In the genomic region with DNA sequence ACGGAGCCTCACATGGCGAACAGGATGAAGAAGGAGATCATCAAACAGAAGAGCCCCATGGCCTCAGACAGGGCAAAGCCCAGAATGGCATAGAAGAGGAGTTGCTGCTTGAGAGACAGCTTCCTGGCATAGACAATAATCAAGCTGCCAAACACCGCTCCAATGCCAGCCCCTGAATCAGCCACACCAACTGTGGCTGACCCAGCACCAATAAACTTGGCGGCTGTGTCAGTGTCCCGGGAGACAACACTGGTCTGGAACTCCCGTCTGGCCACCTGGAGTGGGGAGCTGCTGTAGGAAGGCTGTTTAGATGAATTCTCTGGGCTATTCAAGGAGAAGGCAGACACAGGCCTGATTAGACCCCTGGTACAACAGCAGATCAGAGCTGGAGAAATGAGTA, we compare ENCODE assay signal across 18 cellular contexts.
A peak's percentile ranks its signal among the peaks of the same experiment; 100 is the strongest.
DNase-seq lines count a peak whose midpoint lies in the region; ATAC-seq and TF ChIP-seq lines count a peak whose summit lies in the region.
"Had no signal": no experiment of that assay in that cellular context is flagged by ENCODE, and none has a peak within 500 bp of the region (broad histone marks: within the 10 kb centered on the region; RNA-seq: fewer than 3 reads in every experiment).

No MANE protein-coding gene starts in this region.

- no peak for TF ChIP-seq POLR2A in uterus (IDR thresholded peaks at IDR 0.05)

- intact Hi-C loops in Right ventricle myocardium superior (cut with DNase I) (no loop called here), tibial artery (cut with DNase I; ENCODE audit: low total_unique reads) (no loop called here), uterus (cut with DNase I; ENCODE audit: low total_unique reads) (no loop called here)

- H3K36me3 ChIP-seq in tibial artery, result peaks cover 18 to 46% (median 45%) of the 10 kb centered on the region in 3 donors
- no peaks in the 10 kb centered on the region for H3K36me3 ChIP-seq in uterus
- no peaks in the 10 kb centered on the region for H3K36me3 ChIP-seq in HAP-1 (replicated peaks)

- in situ Hi-C loops in HAP-1 (cut with MboI; ENCODE audit: low sequenced_read_pairs), result no loop called here

- H3K27me3 ChIP-seq in tibial artery (no peaks in the 10 kb centered on the region), uterus (no peaks in the 10 kb centered on the region), HAP-1 (ENCODE audit: low read depth) (no peaks in the 10 kb centered on the region)
- H3K27me3 ChIP-seq: left lung, sigmoid colon had no signal

- peak; percentile 97 for ATAC-seq in Right ventricle myocardium superior (ENCODE audit: poor library complexity)
- ATAC-seq: activated CD8-positive, alpha-beta T cell treated with anti-CD3 and anti-CD28 coated beads for 36 hours; left lung had no signal

- H3K4me3 ChIP-seq in tibial artery, result no peak overlapping the region
- H3K4me3 ChIP-seq in uterus, result no peak overlapping the region
- no peak overlapping the region for H3K4me3 ChIP-seq in HAP-1
- H3K4me3 ChIP-seq: left lung, sigmoid colon, SK-N-MC had no signal

- H3K4me1 ChIP-seq in tibial artery, result peaks cover 0 to 23% (median 2%) of the 10 kb centered on the region in 4 donors
- H3K4me1 ChIP-seq in uterus, result no peaks in the 10 kb centered on the region
- peaks cover 5% of the 10 kb centered on the region for H3K4me1 ChIP-seq in HAP-1
- H3K4me1 ChIP-seq: left lung, sigmoid colon had no signal

- no peak for TF ChIP-seq CTCF in tibial artery (IDR thresholded peaks at IDR 0.05)
- no peak for TF ChIP-seq CTCF in uterus (IDR thresholded peaks at IDR 0.05)

- peak in 33 of 56 donors; percentile 0 to 65 (median 19) for DNase-seq in amygdala (lab: John Stamatoyannopoulos, UW)
- peak; percentile 77 for DNase-seq in Right ventricle myocardium superior
- peak; percentile 2 for DNase-seq in midbrain (lab: John Stamatoyannopoulos, UW)
- DNase-seq in tibial artery, result no peak
- no peak for DNase-seq in uterus
- DNase-seq in HAP-1 (ENCODE audit: low spot score in 2 of 2), result no peak
- no peak for DNase-seq in activated T-cell treated with anti-CD3 and anti-CD28 coated beads for 4 hours
- DNase-seq: activated B cell treated with CpG ODN at 0.5 μM for 24 hours; activated CD8-positive, alpha-beta T cell treated with anti-CD3 and anti-CD28 coated beads for 36 hours; activated naive CD4-positive, alpha-beta T cell; activated T-cell treated with anti-CD3 and anti-CD28 coated beads, Interleukin-2, amount 50 U/mL, for 1 hour; central memory CD4-positive, alpha-beta T cell; DND-41; Karpas-422; left lung; NCI-H1930; sigmoid colon had no signal

- H3K27ac ChIP-seq in tibial artery (peak overlapping the region; percentile 51), uterus (no peak overlapping the region)
- H3K27ac ChIP-seq: left lung, SK-N-MC had no signal

- H3K9me3 ChIP-seq in tibial artery (no peaks in the 10 kb centered on the region), uterus (no peaks in the 10 kb centered on the region), HAP-1 (no peaks in the 10 kb centered on the region)
- H3K9me3 ChIP-seq: left lung, sigmoid colon had no signal

Comparison
In these comparisons a context has a peak if more than half of its experiments do, and no peak if none do; other contexts are left out.
1. DNase-seq: peak in amygdala (33 of 56), Right ventricle myocardium superior (single experiment) and midbrain (single experiment); none in tibial artery (0 of 2), uterus (0 of 2), HAP-1 (0 of 2) and activated T-cell treated with anti-CD3 and anti-CD28 coated beads for 4 hours (single experiment).
2. H3K27ac ChIP-seq: peak in tibial artery (2 of 2); none in uterus (0 of 2).